Comparison of ENCODE assay signal across 1 cellular context in genomic region chr5:136525546-136525945, GRCh38.
TF ChIP-seq lines count a peak whose summit lies in the region.

No MANE protein-coding gene starts in this region.

TF ChIP-seq in H1, 55 proteins besides CTCF, POLR2A, EP300 and RAD21 (continued from another document):
- TF ChIP-seq CHD7 (IDR thresholded peaks at IDR 0.05; ENCODE audit: insufficient replicate concordance, low read length), result no peak
